27 cellular contexts compared by ENCODE assay signal in the genomic region with DNA sequence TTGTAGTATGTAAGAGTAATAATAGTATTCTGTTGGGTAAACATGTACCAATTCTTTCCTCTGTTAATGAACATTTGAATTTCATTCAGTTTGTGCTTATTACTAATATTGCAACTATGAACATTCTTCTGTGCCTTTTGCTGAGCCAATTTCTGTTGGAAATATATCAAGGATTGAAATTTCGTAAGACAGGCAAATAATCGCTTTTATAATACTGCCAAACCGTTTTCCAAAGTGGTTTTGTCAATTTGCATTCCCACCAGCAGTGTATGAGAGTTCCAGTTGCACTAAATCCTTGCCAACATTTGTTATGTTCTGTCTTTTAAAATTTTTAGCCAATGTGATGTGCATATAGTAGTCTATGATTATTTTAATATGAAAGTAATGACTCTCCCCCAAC. TPM values are rescaled to one million over a fixed set of nuclear protein-coding genes. Genes with fewer than 3 reads are reported as not detected.
"Had no signal": no experiment of that assay in that cellular context is flagged by ENCODE, and none has a peak within 500 bp of the region (broad histone marks: within the 10 kb centered on the region; RNA-seq: fewer than 3 reads in every experiment).

No MANE protein-coding gene starts in this region.

- ATAC-seq: foreskin keratinocyte, lower lobe of right lung, natural killer cell, right cardiac atrium had no signal

- H3K4me1 ChIP-seq: foreskin keratinocyte, left ventricle myocardium inferior, lower lobe of right lung, spleen, suprapubic skin, thyroid gland had no signal

- H3K9me3 ChIP-seq: left ventricle myocardium inferior, lower lobe of right lung, ovary, spleen, suprapubic skin, thyroid gland had no signal

- H3K27me3 ChIP-seq: foreskin keratinocyte, ovary, spleen, suprapubic skin, thyroid gland had no signal

- H3K4me3 ChIP-seq: coronary artery, left ventricle myocardium inferior, lower lobe of right lung, ovary, spleen, suprapubic skin, thyroid gland had no signal

- H3K27ac ChIP-seq: coronary artery, foreskin keratinocyte, left ventricle myocardium inferior, lower lobe of right lung, ovary, spleen, suprapubic skin, thyroid gland had no signal

- DNase-seq: effector CD4-positive, alpha-beta T cell; endodermal cell; erythroblast; foreskin keratinocyte; immature natural killer cell; left ventricle myocardium inferior; lower lobe of right lung; natural killer cell; ovary; right cardiac atrium; spleen; stimulated activated CD4-positive, alpha-beta T cell treated with anti-CD3 and anti-CD28 coated beads, Interleukin-15, amount 100 ng/mL, for 24 hours; stimulated activated CD4-positive, alpha-beta T cell treated with anti-CD3 and anti-CD28 coated beads, Interleukin-1b, Interleukin-23, amount 100 ng/mL, for 48 hours; stimulated activated CD4-positive, alpha-beta T cell treated with anti-CD3 and anti-CD28 coated beads, Interleukin-4, amount 100 ng/mL, for 4 hours; stimulated activated naive CD4-positive, alpha-beta T cell; thyroid gland had no signal

- H3K36me3 ChIP-seq: left ventricle myocardium inferior, lower lobe of right lung, ovary, spleen, suprapubic skin, thyroid gland had no signal

RNA-seq across cellular contexts. Expression of gene MAGEB17, which starts 38.6 kb away (rescaled TPM):
- total RNA-seq: chondrocyte, dermis microvascular lymphatic vessel endothelial cell, endothelial cell of umbilical vein, fibroblast of lung, foreskin keratinocyte, left ventricle myocardium inferior, lower lobe of right lung, mesothelial cell of epicardium, mucosa of gallbladder, myocyte, natural killer cell, neural crest cell, right cardiac atrium, skeletal muscle tissue, suprapubic skin had no signal
